Comparison of ENCODE assay signal across 1 cellular context in the genomic region with DNA sequence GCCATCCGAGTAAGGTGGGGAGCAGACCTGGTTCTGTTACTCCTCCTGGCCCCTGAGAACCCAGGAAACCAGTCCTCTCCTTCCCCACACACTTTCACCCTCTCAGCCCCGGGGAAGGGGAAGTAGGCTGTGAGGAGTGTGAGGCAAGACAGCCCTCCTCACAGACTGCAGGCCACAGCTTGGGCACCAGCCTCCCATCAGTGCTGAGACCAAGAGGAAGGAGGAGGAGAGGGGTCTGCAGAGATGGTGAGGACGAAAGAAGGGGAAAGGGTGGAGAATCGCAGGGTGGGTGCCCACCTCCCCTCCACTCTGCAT.
TF ChIP-seq lines count a peak whose summit lies in the region.

No MANE protein-coding gene starts in this region.

TF ChIP-seq in liver, 16 proteins besides CTCF, POLR2A, EP300 and RAD21 (continued from another document):
- TF ChIP-seq, protein P1, sequence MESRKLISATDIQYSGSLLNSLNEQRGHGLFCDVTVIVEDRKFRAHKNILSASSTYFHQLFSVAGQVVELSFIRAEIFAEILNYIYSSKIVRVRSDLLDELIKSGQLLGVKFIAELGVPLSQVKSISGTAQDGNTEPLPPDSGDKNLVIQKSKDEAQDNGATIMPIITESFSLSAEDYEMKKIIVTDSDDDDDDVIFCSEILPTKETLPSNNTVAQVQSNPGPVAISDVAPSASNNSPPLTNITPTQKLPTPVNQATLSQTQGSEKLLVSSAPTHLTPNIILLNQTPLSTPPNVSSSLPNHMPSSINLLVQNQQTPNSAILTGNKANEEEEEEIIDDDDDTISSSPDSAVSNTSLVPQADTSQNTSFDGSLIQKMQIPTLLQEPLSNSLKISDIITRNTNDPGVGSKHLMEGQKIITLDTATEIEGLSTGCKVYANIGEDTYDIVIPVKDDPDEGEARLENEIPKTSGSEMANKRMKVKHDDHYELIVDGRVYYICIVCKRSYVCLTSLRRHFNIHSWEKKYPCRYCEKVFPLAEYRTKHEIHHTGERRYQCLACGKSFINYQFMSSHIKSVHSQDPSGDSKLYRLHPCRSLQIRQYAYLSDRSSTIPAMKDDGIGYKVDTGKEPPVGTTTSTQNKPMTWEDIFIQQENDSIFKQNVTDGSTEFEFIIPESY (IDR thresholded peaks at IDR 0.05) = no peak
- TF ChIP-seq, protein P2, sequence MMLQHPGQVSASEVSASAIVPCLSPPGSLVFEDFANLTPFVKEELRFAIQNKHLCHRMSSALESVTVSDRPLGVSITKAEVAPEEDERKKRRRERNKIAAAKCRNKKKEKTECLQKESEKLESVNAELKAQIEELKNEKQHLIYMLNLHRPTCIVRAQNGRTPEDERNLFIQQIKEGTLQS (IDR thresholded peaks at IDR 0.05) = no peak
- no peak for TF ChIP-seq YY1 (IDR thresholded peaks at IDR 0.05)
